ENCODE assay signal across 21 cellular contexts in genomic region chr5:95806687-95807086, GRCh38.
"Had no signal": no experiment of that assay in that cellular context is flagged by ENCODE, and none has a peak within 500 bp of the region (broad histone marks: within the 10 kb centered on the region; RNA-seq: fewer than 3 reads in every experiment).

No MANE protein-coding gene starts in this region.

- H3K36me3 ChIP-seq: colonic mucosa, esophagus squamous epithelium, gastrocnemius medialis had no signal

- ATAC-seq: gastrocnemius medialis, heart right ventricle, left colon, left lobe of liver, left ventricle myocardium superior, lower lobe of right lung had no signal

- DNase-seq: cerebellar nuclear complex; colonic mucosa; dermis blood vessel endothelial cell; dorsolateral prefrontal cortex; effector CD4-positive, alpha-beta T cell; effector memory CD4-positive, alpha-beta T cell; esophagus squamous epithelium; foreskin fibroblast; foreskin melanocyte; gastrocnemius medialis; glutamatergic neuron; head of caudate nucleus; heart right ventricle; hippocampal formation; kidney; kidney glomerular epithelial cell; left colon; left ventricle myocardium superior; lower lobe of right lung; mesenchymal stem cell had no signal

- H3K9me3 ChIP-seq: colonic mucosa, esophagus squamous epithelium, gastrocnemius medialis had no signal

- H3K27me3 ChIP-seq: colonic mucosa, dorsolateral prefrontal cortex, esophagus squamous epithelium, gastrocnemius medialis, heart right ventricle had no signal

- H3K27ac ChIP-seq: colonic mucosa, dorsolateral prefrontal cortex, esophagus squamous epithelium, lower lobe of right lung had no signal

- H3K4me3 ChIP-seq: colonic mucosa, dorsolateral prefrontal cortex, esophagus squamous epithelium, gastrocnemius medialis, heart right ventricle, lower lobe of right lung had no signal
